8 cellular contexts compared by ENCODE assay signal in the genomic region with DNA sequence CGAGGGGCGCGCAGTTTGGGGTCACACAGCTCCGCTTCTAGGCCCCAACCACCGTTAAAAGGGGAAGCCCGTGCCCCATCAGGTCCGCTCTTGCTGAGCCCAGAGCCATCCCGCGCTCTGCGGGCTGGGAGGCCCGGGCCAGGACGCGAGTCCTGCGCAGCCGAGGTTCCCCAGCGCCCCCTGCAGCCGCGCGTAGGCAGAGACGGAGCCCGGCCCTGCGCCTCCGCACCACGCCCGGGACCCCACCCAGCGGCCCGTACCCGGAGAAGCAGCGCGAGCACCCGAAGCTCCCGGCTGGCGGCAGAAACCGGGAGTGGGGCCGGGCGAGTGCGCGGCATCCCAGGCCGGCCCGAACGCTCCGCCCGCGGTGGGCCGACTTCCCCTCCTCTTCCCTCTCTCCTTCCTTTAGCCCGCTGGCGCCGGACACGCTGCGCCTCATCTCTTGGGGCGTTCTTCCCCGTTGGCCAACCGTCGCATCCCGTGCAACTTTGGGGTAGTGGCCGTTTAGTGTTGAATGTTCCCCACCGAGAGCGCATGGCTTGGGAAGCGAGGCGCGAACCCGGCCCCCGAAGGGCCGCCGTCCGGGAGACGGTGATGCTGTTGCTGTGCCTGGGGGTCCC. TPM values are rescaled to one million over a fixed set of nuclear protein-coding genes. Genes with fewer than 3 reads are reported as not detected.
DNase-seq lines count a peak whose midpoint lies in the region; ATAC-seq and TF ChIP-seq lines count a peak whose summit lies in the region.

A gene (plus strand): TSS at position 266 of the 620 bp plus-strand sequence. CDS start 269 bp downstream, at position 535.

- no peaks in the 10 kb centered on the region for H3K27me3 Mint-ChIP-seq in activated T-helper 17 cell treated with anti-CD3 and anti-CD28 coated beads, Interleukin-2, amount 50 U/mL, for 72 hours

- peak within 1 kb of the TSS; percentile 99 for H3K9ac ChIP-seq in BLaER1

- intact Hi-C loops in PC-9 (cut with micrococcal nuclease; ENCODE audit: unreplicated experiment): no loop called here
- intact Hi-C loops in ovary (cut with DNase I): loop anchor here in 1 of 4 donors (10.0 kb wide), 1 partner anchor 352 kb away; no protein-coding TSS in a partner anchor
- intact Hi-C loops in tibial artery (cut with DNase I; ENCODE audit: low total_unique reads): no loop called here

- no peak for TF ChIP-seq POLR2A in ovary (IDR thresholded peaks at IDR 0.05)

- no peak within 1 kb of the TSS; the same call in 1 of the 2 replicates for H2AFZ ChIP-seq in PC-9

- BruUV-seq in PC-9 (replicated peaks; lab: Mats Ljungman, UMichigan): no TSS peak

- DNase-seq in PC-9 (peak in 1 of 2 experiments; percentile 48), foreskin melanocyte (peak; percentile 67), ovary (peak; percentile 15 to 71 (median 25)), tibial artery (peak; percentile 46 to 72)

- no peaks in the 10 kb centered on the region for H3F3A ChIP-seq in PC-9 (ENCODE audit: insufficient read depth, low read depth)

- H3K4me3 ChIP-seq in BLaER1: peak within 1 kb of the TSS; percentile 82
- no peak within 1 kb of the TSS for H3K4me3 ChIP-seq in PC-9
- H3K4me3 ChIP-seq in ovary: peak within 1 kb of the TSS; percentile 36
- peak within 1 kb of the TSS; percentile 45 to 62 for H3K4me3 ChIP-seq in tibial artery

- no peaks in the 10 kb centered on the region for H3K79me2 ChIP-seq in PC-9 (ENCODE audit: low read depth)

- H3K4me1 Mint-ChIP-seq in activated T-helper 17 cell treated with anti-CD3 and anti-CD28 coated beads, Interleukin-2, amount 50 U/mL, for 72 hours: peaks cover 36% of the 10 kb centered on the region

- H3K27ac ChIP-seq in BLaER1: peak within 1 kb of the TSS; percentile 99
- H3K27ac ChIP-seq in PC-9: no peak within 1 kb of the TSS
- no peak within 1 kb of the TSS for H3K27ac ChIP-seq in ovary
- H3K27ac ChIP-seq in tibial artery: peak within 1 kb of the TSS in 1 of 2 donors; percentile 2

- WGBS in ovary, 3 donors: 0 to 1% (median 0%) methylated on average over 34 to 67 of the region's 67 CpGs

- H3K36me3 ChIP-seq in BLaER1: peaks cover 11% of the 10 kb centered on the region; the same call in 1 of the 2 replicates
- no peaks in the 10 kb centered on the region for H3K36me3 ChIP-seq in PC-9 (ENCODE audit: low read depth)
- H3K36me3 ChIP-seq in ovary: no peaks in the 10 kb centered on the region
- H3K36me3 ChIP-seq in tibial artery: no peaks in the 10 kb centered on the region

- POLR2A ChIA-PET in PC-9 (lab: Charles Lee; ENCODE audit: unreplicated experiment): no interaction called here

- H3K9me2 ChIP-seq in PC-9 (ENCODE audit: insufficient read depth): no peaks in the 10 kb centered on the region

- ATAC-seq in GM19035 (IDR thresholded peaks at IDR 0.05; ENCODE audit: unreplicated experiment) (peak; percentile 77), HG03280 (IDR thresholded peaks at IDR 0.05; ENCODE audit: unreplicated experiment) (peak; percentile 74)
- ATAC-seq in activated T-helper 17 cell treated with anti-CD3 and anti-CD28 coated beads, Interleukin-2, amount 50 U/mL, for 72 hours (replicated peaks): peak; percentile 81

- peaks cover 40% of the 10 kb centered on the region for H3K36me3 Mint-ChIP-seq in activated T-helper 17 cell treated with anti-CD3 and anti-CD28 coated beads, Interleukin-2, amount 50 U/mL, for 72 hours (ENCODE audit: low read depth)

- H4K20me1 ChIP-seq in BLaER1: peaks cover 16% of the 10 kb centered on the region
- no peaks in the 10 kb centered on the region for H4K20me1 ChIP-seq in PC-9 (ENCODE audit: insufficient read depth)

- no peak for TF ChIP-seq EP300 in ovary (IDR thresholded peaks at IDR 0.05)

- H3K9me3 ChIP-seq in BLaER1: no peaks in the 10 kb centered on the region
- H3K9me3 ChIP-seq in PC-9 (ENCODE audit: insufficient read depth, low read depth): no peaks in the 10 kb centered on the region
- no peaks in the 10 kb centered on the region for H3K9me3 ChIP-seq in ovary
- no peaks in the 10 kb centered on the region for H3K9me3 ChIP-seq in tibial artery

- no peaks in the 10 kb centered on the region for H3K27me3 ChIP-seq in BLaER1
- H3K27me3 ChIP-seq in PC-9 (ENCODE audit: insufficient read depth, low read depth): no peaks in the 10 kb centered on the region
- H3K27me3 ChIP-seq in ovary: no peaks in the 10 kb centered on the region
- peaks cover 0 to 26% of the 10 kb centered on the region in 2 donors for H3K27me3 ChIP-seq in tibial artery

- H3K27ac Mint-ChIP-seq in activated T-helper 17 cell treated with anti-CD3 and anti-CD28 coated beads, Interleukin-2, amount 50 U/mL, for 72 hours: peak within 1 kb of the TSS; percentile 92

- TF ChIP-seq CTCF in PC-9 (conservative IDR thresholded peaks at IDR 0.05) (no peak), ovary (IDR thresholded peaks at IDR 0.05) (peak in 1 of 3 donors; percentile 36), tibial artery (IDR thresholded peaks at IDR 0.05) (peak; percentile 34 to 40)

- H3K9me3 Mint-ChIP-seq in activated T-helper 17 cell treated with anti-CD3 and anti-CD28 coated beads, Interleukin-2, amount 50 U/mL, for 72 hours: no peaks in the 10 kb centered on the region

- peak within 1 kb of the TSS; percentile 95 for H3K4me2 ChIP-seq in BLaER1
- peak within 1 kb of the TSS; percentile 17; the same call in 1 of the 2 replicates for H3K4me2 ChIP-seq in PC-9

- peaks cover 38% of the 10 kb centered on the region for H3K4me1 ChIP-seq in BLaER1
- H3K4me1 ChIP-seq in PC-9 (replicated peaks; ENCODE audit: insufficient read depth): no peaks in the 10 kb centered on the region
- H3K4me1 ChIP-seq in ovary (ENCODE audit: insufficient read depth): peaks cover 4% of the 10 kb centered on the region
- peaks cover 0 to 20% (median 17%) of the 10 kb centered on the region in 4 donors for H3K4me1 ChIP-seq in tibial artery

- H3K4me3 Mint-ChIP-seq in activated T-helper 17 cell treated with anti-CD3 and anti-CD28 coated beads, Interleukin-2, amount 50 U/mL, for 72 hours: peak within 1 kb of the TSS; percentile 95

- CTCF ChIA-PET in PC-9 (lab: Charles Lee): no interaction called here

RNA-seq across cellular contexts. Expression of the gene that starts here (rescaled TPM):
- total RNA-seq in PC-9 (2021): 0.15 and 0.35 TPM in 2 replicates
- total RNA-seq in activated T-helper 17 cell treated with anti-CD3 and anti-CD28 coated beads, Interleukin-2, amount 50 U/mL, for 72 hours: 100 to 1,000 TPM in 1 of 2 donors, 10 to 100 TPM in 1; 63.3 to 196 TPM
- 1 to 10 TPM; 1.0 to 7.2 (median 2.1) TPM for total RNA-seq in ovary
- 1 to 10 TPM; 1.1 to 4.9 TPM for polyA plus RNA-seq in ovary

Comparison
In these comparisons a context has a peak if more than half of its experiments do, and no peak if none do; other contexts are left out.
1. RNA of the gene that starts here (total RNA-seq): 63.3 to 196 TPM in activated T-helper 17 cell treated with anti-CD3 and anti-CD28 coated beads, Interleukin-2, amount 50 U/mL, for 72 hours; 1.0 to 7.2 TPM in ovary and 0.15 to 0.35 TPM in PC-9; every median in the first group is over 4 times any median in the second.
2. Peak in every context shown above with its lines, with median percentiles within 50 percentile points of each other: ATAC-seq.